In genomic region chr2:208175069-208175842, GRCh38 we compare ENCODE assay signal across 8 cellular contexts. TPM values are rescaled to one million over a fixed set of nuclear protein-coding genes. Genes with fewer than 3 reads are reported as not detected.
DNase-seq lines count a peak whose midpoint lies in the region; TF ChIP-seq lines count a peak whose summit lies in the region.

No MANE protein-coding gene starts in this region.

- H3K27ac ChIP-seq in tibial nerve, result no peak overlapping the region

- no peak overlapping the region for H3K4me3 Mint-ChIP-seq in osteocyte (ENCODE audit: unreplicated experiment)

- H3K27ac Mint-ChIP-seq in osteocyte (ENCODE audit: unreplicated experiment), result no peak overlapping the region

- in situ Hi-C loops in HAP-1 (cut with MboI; ENCODE audit: low sequenced_read_pairs), result no loop called here

- H3K4me2 ChIP-seq in Loucy (ENCODE audit: low read depth, low read length, poor library complexity, severe bottlenecking), result peak overlapping the region; percentile 10

- H4K20me1 ChIP-seq in Loucy (ENCODE audit: insufficient read depth, low read length, poor library complexity, severe bottlenecking), result no peaks in the 10 kb centered on the region

- H3K4me3 ChIP-seq in GM06990 (replicated peaks; ENCODE audit: low read depth, low read length), result no peak overlapping the region
- H3K4me3 ChIP-seq in HAP-1, result no peak overlapping the region
- no peak overlapping the region for H3K4me3 ChIP-seq in Loucy (ENCODE audit: low read length, poor library complexity, severe bottlenecking)
- no peak overlapping the region for H3K4me3 ChIP-seq in tibial nerve

- DNase-seq in GM06990 (ENCODE audit: extremely low read depth, insufficient read length), result no peak
- DNase-seq in HAP-1 (ENCODE audit: low spot score in 2 of 2), result peak; percentile 83
- peak; percentile 67 to 83 for DNase-seq in SHP77 (lab: John Stamatoyannopoulos, UW)
- DNase-seq in activated T-helper 9 cell treated with anti-CD3 and anti-CD28 coated beads, Interleukin-2, amount 50 U/mL, for 16 hours (ENCODE audit: low read depth), result peak; percentile 23
- peak; percentile 78 for DNase-seq in foreskin melanocyte
- DNase-seq in osteocyte (ENCODE audit: extremely low spot score, unreplicated experiment), result peak; percentile 88
- DNase-seq in tibial nerve (ENCODE audit: low spot score in 2 of 2), result peak; percentile 71 to 86

- H3K9me2 ChIP-seq in Loucy (replicated peaks; ENCODE audit: low read depth, low read length), result no peaks in the 10 kb centered on the region

- peak overlapping the region; percentile 84 for H2AFZ ChIP-seq in Loucy (ENCODE audit: low read length)

- H3K36me3 Mint-ChIP-seq in osteocyte (ENCODE audit: unreplicated experiment), result no peaks in the 10 kb centered on the region

- H3K79me2 ChIP-seq in Loucy (ENCODE audit: insufficient read depth, low read length), result no peaks in the 10 kb centered on the region

- no peaks in the 10 kb centered on the region for H3F3A ChIP-seq in Loucy (ENCODE audit: low read depth)

- no peaks in the 10 kb centered on the region for H3K36me3 ChIP-seq in GM06990 (ENCODE audit: control insufficient read depth, insufficient read depth, low read length)
- no peaks in the 10 kb centered on the region for H3K36me3 ChIP-seq in HAP-1 (replicated peaks)
- H3K36me3 ChIP-seq in Loucy (ENCODE audit: insufficient read depth, low read length), result no peaks in the 10 kb centered on the region
- H3K36me3 ChIP-seq in tibial nerve, result no peaks in the 10 kb centered on the region

- TF ChIP-seq POLR2A in tibial nerve (IDR thresholded peaks at IDR 0.05), result no peak

- no peaks in the 10 kb centered on the region for H3K4me1 Mint-ChIP-seq in osteocyte (ENCODE audit: unreplicated experiment)

- WGBS in tibial nerve, 2 donors, result 38 to 39% methylated on average over 21 of the region's 21 CpGs

- TF ChIP-seq EP300 in tibial nerve (IDR thresholded peaks at IDR 0.05), result peak; percentile 33 to 44

- H3K27me3 ChIP-seq in GM06990 (replicated peaks; ENCODE audit: control insufficient read depth, insufficient read depth, low read length) (no peaks in the 10 kb centered on the region), HAP-1 (ENCODE audit: low read depth) (no peaks in the 10 kb centered on the region), Loucy (ENCODE audit: insufficient read depth, low read length, poor library complexity, severe bottlenecking) (no peaks in the 10 kb centered on the region), tibial nerve (no peaks in the 10 kb centered on the region)

- no peaks in the 10 kb centered on the region for H3K9me3 ChIP-seq in HAP-1
- no peaks in the 10 kb centered on the region for H3K9me3 ChIP-seq in Loucy (ENCODE audit: insufficient read depth, low read depth, low read length)
- H3K9me3 ChIP-seq in tibial nerve, result no peaks in the 10 kb centered on the region

- TF ChIP-seq CTCF in GM06990 (IDR thresholded peaks at IDR 0.05; ENCODE audit: insufficient read depth, low read length, poor library complexity, severe bottlenecking) (peak; percentile 91), Loucy (conservative IDR thresholded peaks at IDR 0.05; ENCODE audit: low read length) (peak; percentile 89), osteocyte (IDR thresholded peaks at IDR 0.05) (peak; percentile 91), tibial nerve (IDR thresholded peaks at IDR 0.05) (peak; percentile 78 to 92 (median 83))

- H3K27me3 Mint-ChIP-seq in osteocyte (ENCODE audit: unreplicated experiment), result peaks cover 8% of the 10 kb centered on the region

- H3K4me1 ChIP-seq in HAP-1 (no peaks in the 10 kb centered on the region), Loucy (ENCODE audit: insufficient read depth, low read length, poor library complexity, severe bottlenecking) (peaks cover 3% of the 10 kb centered on the region), tibial nerve (peaks cover 0 to 15% (median 2%) of the 10 kb centered on the region in 4 donors)

- H3K9ac ChIP-seq in Loucy (ENCODE audit: low read depth, low read length, poor library complexity, severe bottlenecking), result no peak overlapping the region

- no peaks in the 10 kb centered on the region for H3K9me3 Mint-ChIP-seq in osteocyte (ENCODE audit: unreplicated experiment)

RNA-seq across cellular contexts. Expression of gene CRYGA, which starts 11.9 kb away (rescaled TPM):
- total RNA-seq in osteocyte (not detected in 2 replicates), tibial nerve (not detected)

RNA-seq across cellular contexts. Expression of gene C2orf80, which starts 14.6 kb away (rescaled TPM):
- total RNA-seq in osteocyte (not detected in 2 replicates), tibial nerve (not detected)

RNA-seq across cellular contexts. Expression of gene CRYGB, which starts 29.3 kb away (rescaled TPM):
- total RNA-seq in osteocyte (not detected in 2 replicates), tibial nerve (not detected)

RNA-seq across cellular contexts. Expression of gene CRYGC, which starts 45.6 kb away (rescaled TPM):
- total RNA-seq in osteocyte (not detected in 2 replicates), tibial nerve (not detected)

RNA-seq across cellular contexts. Expression of gene CRYGD, which starts 50.9 kb away (rescaled TPM):
- total RNA-seq in osteocyte (not detected in 2 replicates), tibial nerve (not detected)
